ENCODE assay signal across 11 cellular contexts in the genomic region with DNA sequence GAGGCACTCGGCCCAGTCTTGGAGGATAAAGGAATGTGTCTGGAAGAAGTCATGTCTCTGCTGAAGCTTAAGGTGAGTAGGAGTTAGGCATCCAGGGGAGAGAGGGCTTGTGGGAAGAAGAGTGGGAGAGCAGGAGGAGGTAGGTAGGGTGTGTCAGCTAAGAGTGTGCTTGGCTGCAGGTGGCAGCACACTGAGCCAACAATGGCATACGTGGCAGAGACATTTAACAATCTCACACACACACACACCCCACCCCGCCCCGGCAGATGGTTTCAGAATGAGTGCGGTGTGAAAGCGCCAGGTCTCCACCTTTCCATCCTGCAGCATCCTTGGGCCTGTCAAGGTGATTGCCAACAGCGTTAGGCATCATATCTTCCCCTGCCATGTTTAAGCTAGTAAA. TPM values are rescaled to one million over a fixed set of nuclear protein-coding genes. Genes with fewer than 3 reads are reported as not detected.
DNase-seq lines count a peak whose midpoint lies in the region; ATAC-seq, FAIRE-seq and TF ChIP-seq lines count a peak whose summit lies in the region.
"Had no signal": no experiment of that assay in that cellular context is flagged by ENCODE, and none has a peak within 500 bp of the region (broad histone marks: within the 10 kb centered on the region; RNA-seq: fewer than 3 reads in every experiment).

No MANE protein-coding gene starts in this region.

- DNase-seq in HepG2 (ENCODE audit: low spot score) (no peak), right lobe of liver (no peak), RWPE1 (ENCODE audit: low spot score) (peak; percentile 13), foreskin keratinocyte (peak; percentile 47 to 75), upper lobe of right lung (no peak), NCI-H1105 (lab: John Stamatoyannopoulos, UW) (no peak), globus pallidus (ENCODE audit: low spot score) (no peak)

- intact Hi-C loops in HepG2 (cut with micrococcal nuclease; ENCODE audit: unreplicated experiment): loop anchor here (5.0 kb wide), 1 partner anchor 172 kb away; the partner anchor contains the start of gene SMURF1
- intact Hi-C loops in right lobe of liver (cut with DNase I): loop anchor here in 1 of 2 donors (5.0 kb wide), 1 partner anchor 277 kb away; no protein-coding TSS in a partner anchor
- intact Hi-C loops in upper lobe of right lung (cut with DNase I): loop anchor here (5.0 kb wide), 1 partner anchor 272 kb away; no protein-coding TSS in a partner anchor

- no peak overlapping the region for H3K4me2 ChIP-seq in HepG2 (ENCODE audit: low read depth, low read length)

- FAIRE-seq in HepG2 (lab: Jason Lieb, UNC): no peak

- peak overlapping the region; percentile 63 for H2AFZ ChIP-seq in HepG2 (ENCODE audit: low read length)
- H2AFZ ChIP-seq: parathyroid adenoma had no signal

- in situ Hi-C loops in HepG2 (cut with HindIII; ENCODE audit: extremely low pct_ligation_motif_present, low pct_unique_long_range_greater_than_20kb): loop anchor here (5.0 kb wide), 1 partner anchor 272 kb away; no protein-coding TSS in a partner anchor

- no peaks in the 10 kb centered on the region; the same call in 1 of the 2 replicates for H3K9me3 ChIP-seq in HepG2 (ENCODE audit: low read length)
- H3K9me3 ChIP-seq in right lobe of liver: no peaks in the 10 kb centered on the region
- no peaks in the 10 kb centered on the region for H3K9me3 ChIP-seq in upper lobe of right lung

- H3K27ac ChIP-seq in HepG2 (ENCODE audit: extremely low read length, insufficient read depth, low read length): no peak overlapping the region
- H3K27ac ChIP-seq in right lobe of liver: no peak overlapping the region
- peak overlapping the region; percentile 12; the same call in 1 of the 2 replicates for H3K27ac ChIP-seq in RWPE1
- peak overlapping the region; percentile 1 for H3K27ac ChIP-seq in foreskin keratinocyte
- H3K27ac ChIP-seq in upper lobe of right lung: no peak overlapping the region
- H3K27ac ChIP-seq: cardiac muscle cell, parathyroid adenoma had no signal

- no peak for ATAC-seq in HepG2
- no peak for ATAC-seq in right lobe of liver
- ATAC-seq in foreskin keratinocyte: peak; percentile 82
- ATAC-seq in upper lobe of right lung: peak; percentile 77
- ATAC-seq in SK-N-SH treated with all-trans-retinoic acid at 6 μM for 48 hours: no peak

- no peak for TF ChIP-seq RAD21 in HepG2 (CRISPR knock-in tag; IDR thresholded peaks at IDR 0.05)

- POLR2A ChIA-PET in HepG2 (lab: Yijun Ruan, JAX): no interaction called here
- POLR2A ChIA-PET in RWPE1 (lab: Yijun Ruan, JAX; ENCODE audit: low non-redundant PET): no interaction called here

- TF ChIP-seq CTCF in HepG2 (CRISPR knock-in tag; IDR thresholded peaks at IDR 0.05) (0 out of 2 replicates have a peak, but pooled peaks have one; percentile 8), right lobe of liver (IDR thresholded peaks at IDR 0.05) (no peak), RWPE1 (conservative IDR thresholded peaks at IDR 0.05; ENCODE audit: low read depth) (no peak), foreskin keratinocyte (conservative IDR thresholded peaks at IDR 0.05) (peak; percentile 41), upper lobe of right lung (IDR thresholded peaks at IDR 0.05) (no peak)

- H3K4me1 ChIP-seq in HepG2 (ENCODE audit: insufficient read depth, low read length) (peaks cover 13% of the 10 kb centered on the region), right lobe of liver (no peaks in the 10 kb centered on the region), foreskin keratinocyte (no peaks in the 10 kb centered on the region), upper lobe of right lung (peaks cover 3% of the 10 kb centered on the region)
- H3K4me1 ChIP-seq: parathyroid adenoma had no signal

- TF ChIP-seq EP300 in HepG2 (IDR thresholded peaks at IDR 0.05; ENCODE audit: low read depth in 2 of 2, low read length in 2 of 2) (no peak), HepG2 (CRISPR knock-in tag; IDR thresholded peaks at IDR 0.05; ENCODE audit: borderline replicate concordance) (no peak)

- CTCF ChIA-PET in HepG2 (lab: Yijun Ruan, JAX; ENCODE audit: low intra/inter-chr PET ratio, low total read pairs): interaction anchor here (2.3 kb wide), 1 partner anchor 274 kb away, joined by 29 read pairs; no protein-coding TSS in a partner anchor
- CTCF ChIA-PET in RWPE1 (lab: Yijun Ruan, JAX): no interaction called here

- no TSS peak for BruUV-seq in HepG2 (replicated peaks; lab: Mats Ljungman, UMichigan)

- no peaks in the 10 kb centered on the region for H3K36me3 ChIP-seq in HepG2 (replicated peaks in 1 of 2; ENCODE audit: control insufficient read depth in 1 of 2, insufficient read depth in 2 of 2, low read length in 2 of 2)
- H3K36me3 ChIP-seq in right lobe of liver: no peaks in the 10 kb centered on the region
- H3K36me3 ChIP-seq in upper lobe of right lung: no peaks in the 10 kb centered on the region
- H3K36me3 ChIP-seq: cardiac muscle cell had no signal

- no peak overlapping the region for H3K9ac ChIP-seq in HepG2 (ENCODE audit: insufficient read depth, low read depth, low read length)
- H3K9ac ChIP-seq: parathyroid adenoma had no signal

- H3K27me3 ChIP-seq in HepG2 (ENCODE audit: control insufficient read depth in 1 of 2, insufficient read depth in 2 of 2, low read length in 2 of 2) (no peaks in the 10 kb centered on the region), right lobe of liver (no peaks in the 10 kb centered on the region), foreskin keratinocyte (no peaks in the 10 kb centered on the region), upper lobe of right lung (no peaks in the 10 kb centered on the region)
- H3K27me3 ChIP-seq: cardiac muscle cell had no signal

- WGBS in HepG2 (ENCODE audit: low lambda C conversion rate): 66% methylated on average over 7 of the region's 7 CpGs
- 73% methylated on average over 6 of the region's 7 CpGs for WGBS in right lobe of liver (ENCODE audit: insufficient coverage, low coverage, low lambda C conversion rate, missing lambda C conversion rate)

- no peaks in the 10 kb centered on the region for H3K79me2 ChIP-seq in HepG2 (ENCODE audit: insufficient read depth, low read length)
- H3K79me2 ChIP-seq: parathyroid adenoma had no signal

- H3K4me3 ChIP-seq in HepG2 (replicated peaks in 1 of 3; ENCODE audit: insufficient read depth in 1 of 3, low read depth in 2 of 3, low read length in 3 of 3) (no peak overlapping the region), right lobe of liver (no peak overlapping the region), upper lobe of right lung (no peak overlapping the region)
- H3K4me3 ChIP-seq: cardiac muscle cell had no signal

- TF ChIP-seq POLR2A in HepG2 (IDR thresholded peaks at IDR 0.05; ENCODE audit: insufficient read depth in 1 of 2, low read depth in 2 of 2, low read length in 2 of 2): no peak
- no peak for TF ChIP-seq POLR2A in right lobe of liver (IDR thresholded peaks at IDR 0.05)

- H4K20me1 ChIP-seq in HepG2 (ENCODE audit: insufficient read depth, low read length): no peaks in the 10 kb centered on the region

RNA-seq across cellular contexts. Expression of gene ARPC1A, which starts 11.2 kb away (rescaled TPM):
- 88.5 and 89.7 TPM in 2 replicates for total RNA-seq in HepG2 (2016; rRNA removed; fragmentation: Illumina TruSeq; extraction: Trizol)
- total RNA-seq in HepG2 (2016; cell fraction: cytosol; rRNA removed; fragmentation: Illumina TruSeq; extraction: Trizol; ENCODE audit: low read depth): 352 and 381 TPM in 2 replicates
- 88.4 and 99.3 TPM in 2 replicates for total RNA-seq in HepG2 (2016; cell fraction: insoluble cytoplasmic fraction; rRNA removed; fragmentation: Illumina TruSeq; extraction: Trizol)
- 379 and 382 TPM in 2 replicates for total RNA-seq in HepG2 (2016; cell fraction: membrane; rRNA removed; fragmentation: Illumina TruSeq; extraction: Trizol)
- total RNA-seq in HepG2 (2016; cell fraction: nucleus; rRNA removed; fragmentation: Illumina TruSeq; extraction: Trizol): 36.5 and 43.0 TPM in 2 replicates
- polyA plus RNA-seq in HepG2 (2011; rRNA removed): 44.3 and 46.8 TPM in 2 replicates
- polyA plus RNA-seq in HepG2 (2011; cell fraction: cytosol; rRNA removed): 69.4 and 70.9 TPM in 2 replicates
- 27.0 and 30.7 TPM in 2 replicates for polyA plus RNA-seq in HepG2 (2011; cell fraction: nucleus; rRNA removed)
- 77.3 and 81.6 TPM in 2 replicates for polyA plus RNA-seq in HepG2 (2012)
- polyA plus RNA-seq in HepG2 (2016; cell fraction: cytosol; fragmentation: Illumina TruSeq; extraction: Trizol; ENCODE audit: low read depth): 628 and 647 TPM in 2 replicates
- polyA plus RNA-seq in HepG2 (2016; cell fraction: insoluble cytoplasmic fraction; fragmentation: Illumina TruSeq; extraction: Trizol; ENCODE audit: low read depth): 133 and 136 TPM in 2 replicates
- 501 and 566 TPM in 2 replicates for polyA plus RNA-seq in HepG2 (2016; cell fraction: membrane; fragmentation: Illumina TruSeq; extraction: Trizol; ENCODE audit: low read depth)
- 71.6 and 84.3 TPM in 2 replicates for polyA plus RNA-seq in HepG2 (2016; cell fraction: nucleus; fragmentation: Illumina TruSeq; extraction: Trizol; ENCODE audit: insufficient read depth, low read depth)
- polyA minus RNA-seq in HepG2 (2011; rRNA and poly(A)+ RNA removed; ENCODE audit: low replicate concordance): 89.0 and 132 TPM in 2 replicates
- 36.2 and 38.2 TPM in 2 replicates for polyA minus RNA-seq in HepG2 (2011; cell fraction: cytosol; rRNA and poly(A)+ RNA removed)
- 21.1 and 31.1 TPM in 2 replicates for polyA minus RNA-seq in HepG2 (2011; cell fraction: nucleus; rRNA and poly(A)+ RNA removed)
- 10 to 100 TPM; 50.0 to 78.0 (median 63.4) TPM for total RNA-seq in right lobe of liver
- total RNA-seq in foreskin keratinocyte: 216 and 240 TPM in 2 replicates
- polyA plus RNA-seq in foreskin keratinocyte: 184 and 201 TPM in 2 replicates
- 137 TPM for total RNA-seq in upper lobe of right lung

RNA-seq across cellular contexts. Expression of gene MYH16, which starts 41.9 kb away (rescaled TPM):
- total RNA-seq in HepG2 (2016; rRNA removed; fragmentation: Illumina TruSeq; extraction: Trizol): 0.15 and 0.20 TPM in 2 replicates
- not detected in 2 replicates for total RNA-seq in HepG2 (2016; cell fraction: cytosol; rRNA removed; fragmentation: Illumina TruSeq; extraction: Trizol; ENCODE audit: low read depth)
- 0.15 and 0.37 TPM in 2 replicates for total RNA-seq in HepG2 (2016; cell fraction: insoluble cytoplasmic fraction; rRNA removed; fragmentation: Illumina TruSeq; extraction: Trizol)
- 0.15 TPM in 1 of 2 replicates, not detected in the other for total RNA-seq in HepG2 (2016; cell fraction: membrane; rRNA removed; fragmentation: Illumina TruSeq; extraction: Trizol)
- 0.13 TPM in 1 of 2 replicates, not detected in the other for total RNA-seq in HepG2 (2016; cell fraction: nucleus; rRNA removed; fragmentation: Illumina TruSeq; extraction: Trizol)
- 0.05 and 0.25 TPM in 2 replicates for polyA plus RNA-seq in HepG2 (2011; rRNA removed)
- 0.06 and 0.11 TPM in 2 replicates for polyA plus RNA-seq in HepG2 (2011; cell fraction: cytosol; rRNA removed)
- 0.05 and 0.08 TPM in 2 replicates for polyA plus RNA-seq in HepG2 (2011; cell fraction: nucleus; rRNA removed)
- 0.05 TPM in 1 of 2 replicates, not detected in the other for polyA plus RNA-seq in HepG2 (2012)
- 0.11 and 0.15 TPM in 2 replicates for polyA plus RNA-seq in HepG2 (2016; cell fraction: cytosol; fragmentation: Illumina TruSeq; extraction: Trizol; ENCODE audit: low read depth)
- 0.11 and 0.27 TPM in 2 replicates for polyA plus RNA-seq in HepG2 (2016; cell fraction: insoluble cytoplasmic fraction; fragmentation: Illumina TruSeq; extraction: Trizol; ENCODE audit: low read depth)
- polyA plus RNA-seq in HepG2 (2016; cell fraction: membrane; fragmentation: Illumina TruSeq; extraction: Trizol; ENCODE audit: low read depth): 0.10 TPM in 1 of 2 replicates, not detected in the other
- polyA plus RNA-seq in HepG2 (2016; cell fraction: nucleus; fragmentation: Illumina TruSeq; extraction: Trizol; ENCODE audit: insufficient read depth, low read depth): not detected in 2 replicates
- not detected in 2 replicates for polyA minus RNA-seq in HepG2 (2011; rRNA and poly(A)+ RNA removed; ENCODE audit: low replicate concordance)
- polyA minus RNA-seq in HepG2 (2011; cell fraction: cytosol; rRNA and poly(A)+ RNA removed): not detected in 2 replicates
- polyA minus RNA-seq in HepG2 (2011; cell fraction: nucleus; rRNA and poly(A)+ RNA removed): not detected in 2 replicates
- not detected for total RNA-seq in right lobe of liver
- 1.3 and 2.6 TPM in 2 replicates for total RNA-seq in foreskin keratinocyte
- 1.1 and 2.3 TPM in 2 replicates for polyA plus RNA-seq in foreskin keratinocyte
- total RNA-seq in upper lobe of right lung: not detected
- total RNA-seq: cardiac muscle cell; CD4-positive, CD25-positive, alpha-beta regulatory T cell had no signal
- polyA plus RNA-seq: CD4-positive, CD25-positive, alpha-beta regulatory T cell had no signal

Comparison
In these comparisons a context has a peak if more than half of its experiments do, and no peak if none do; other contexts are left out.
1. CTCF ChIP-seq: peak in HepG2 (single experiment) and foreskin keratinocyte (single experiment); none in right lobe of liver (0 of 4), RWPE1 (single experiment) and upper lobe of right lung (single experiment).
2. ATAC-seq: peak in foreskin keratinocyte (single experiment) and upper lobe of right lung (single experiment); none in HepG2 (single experiment), right lobe of liver (0 of 4) and SK-N-SH treated with all-trans-retinoic acid at 6 μM for 48 hours (single experiment).
3. DNase-seq: peak in RWPE1 (single experiment) and foreskin keratinocyte (2 of 2); none in HepG2 (single experiment), right lobe of liver (0 of 3), upper lobe of right lung (single experiment), NCI-H1105 (single experiment) and globus pallidus (single experiment).
4. H3K27ac ChIP-seq: peak in RWPE1 (single experiment) and foreskin keratinocyte (single experiment); none in HepG2 (single experiment), right lobe of liver (0 of 3) and upper lobe of right lung (single experiment).